26 cellular contexts compared by ENCODE assay signal in genomic region chr12:52587563-52587962, GRCh38. TPM values are rescaled to one million over a fixed set of nuclear protein-coding genes. Genes with fewer than 3 reads are reported as not detected.
DNase-seq lines count a peak whose midpoint lies in the region; FAIRE-seq and TF ChIP-seq lines count a peak whose summit lies in the region.
"Had no signal": no experiment of that assay in that cellular context is flagged by ENCODE, and none has a peak within 500 bp of the region (broad histone marks: within the 10 kb centered on the region; RNA-seq: fewer than 3 reads in every experiment).

No MANE protein-coding gene starts in this region.

- TF ChIP-seq POLR2A in H1 (IDR thresholded peaks at IDR 0.05; ENCODE audit: control extremely low read depth in 1 of 2, low read depth in 2 of 2, low read length in 2 of 2) (no peak), sigmoid colon (IDR thresholded peaks at IDR 0.05) (no peak)

- no peak overlapping the region for H2AFZ ChIP-seq in H1 (ENCODE audit: low read length)

- H3K56ac ChIP-seq in H1 (replicated peaks; ENCODE audit: insufficient read length, low read depth, low read length) = no peak overlapping the region

- 87% methylated on average over 13 of the region's 17 CpGs; no CpG with 5 or more reads in 1 of the 2 experiments for WGBS in H1 (ENCODE audit: extremely low coverage in 1 of 2, insufficient coverage in 1 of 2, insufficient read length in 1 of 2, insufficient replicate concordance in 2 of 2, low coverage in 1 of 2, low lambda C conversion rate in 2 of 2, missing lambda C conversion rate in 1 of 2), 2 experiments
- 86 to 92% methylated on average over 17 of the region's 17 CpGs for WGBS in sigmoid colon, 2 donors

- H3K36me3 ChIP-seq in H1 (ENCODE audit: control insufficient read depth in 2 of 4, insufficient read depth in 4 of 4, low read length in 3 of 4) (no peaks in the 10 kb centered on the region), sigmoid colon (no peaks in the 10 kb centered on the region)
- H3K36me3 ChIP-seq: BE2C, right atrium auricular region, SJSA1, uterus, WERI-Rb-1 had no signal

- H3K27me3 ChIP-seq in H1 (replicated peaks in 1 of 4; ENCODE audit: control insufficient read depth in 3 of 4, extremely low read depth in 1 of 4, insufficient read depth in 3 of 4, low read length in 3 of 4) (no peaks in the 10 kb centered on the region; a peak in 1 of 7 replicates), sigmoid colon (no peaks in the 10 kb centered on the region)
- H3K27me3 ChIP-seq: foreskin keratinocyte, right atrium auricular region, uterus had no signal

- H3K27ac ChIP-seq in H1 (ENCODE audit: low read depth, low read length) (no peak overlapping the region), sigmoid colon (no peak overlapping the region), caudate nucleus (ENCODE audit: low read depth, low read length) (no peak overlapping the region)
- H3K27ac ChIP-seq: A549, foreskin keratinocyte, right atrium auricular region, SJSA1, uterus, WERI-Rb-1 had no signal

- no peak overlapping the region for H3K18ac ChIP-seq in H1 (ENCODE audit: extremely low read depth, low read length)

- H3K9ac ChIP-seq in H1 (replicated peaks in 1 of 4; ENCODE audit: extremely low read depth in 1 of 4, low read depth in 3 of 4, low read length in 3 of 4) = no peak overlapping the region

- no peaks in the 10 kb centered on the region for H4K20me1 ChIP-seq in H1 (replicated peaks in 1 of 2; ENCODE audit: control insufficient read depth in 1 of 2, insufficient read depth in 2 of 2, low read length in 2 of 2)

- no peak overlapping the region for H2BK12ac ChIP-seq in H1 (ENCODE audit: low read depth, low read length)

- POLR2A ChIA-PET in H1 (lab: Charles Lee; ENCODE audit: partially characterized antibody) = no interaction called here

- TF ChIP-seq RAD21 in H1 (IDR thresholded peaks at IDR 0.05 in 1 of 2, conservative IDR thresholded peaks at IDR 0.05 in 1 of 2; ENCODE audit: low read depth in 2 of 2, low read length in 2 of 2) = peak; percentile 24 to 37; a peak in 3 of 4 replicates

- no peaks in the 10 kb centered on the region for H3K79me2 ChIP-seq in H1 (ENCODE audit: control insufficient read depth in 1 of 2, insufficient read depth in 2 of 2, low read length in 2 of 2)

- H3K4ac ChIP-seq in H1 (replicated peaks; ENCODE audit: insufficient read length, low read depth, low read length) = no peak overlapping the region

- TF ChIP-seq CTCF in H1 (IDR thresholded peaks at IDR 0.05; ENCODE audit: control extremely low read depth in 1 of 3, insufficient read depth in 1 of 3, low read depth in 1 of 3, low read length in 3 of 3) (peak; percentile 32 to 44 (median 43); a peak in 3 of 4 replicates), sigmoid colon (IDR thresholded peaks at IDR 0.05) (no peak)

- intact Hi-C loops in sigmoid colon (cut with DNase I) = loop anchor here (10.0 kb wide), 1 partner anchor 433 kb away; no protein-coding TSS in a partner anchor

- no peak overlapping the region for H3K14ac ChIP-seq in H1 (ENCODE audit: insufficient read length)

- no peak overlapping the region for H2BK5ac ChIP-seq in H1 (ENCODE audit: low read depth, low read length)

- peak; percentile 25 for DNase-seq in activated CD8-positive, alpha-beta memory T cell treated with anti-CD3 and anti-CD28 coated beads, Interleukin-2, amount 50 U/mL, for 48 hours
- no peak for DNase-seq in activated CD8-positive, alpha-beta memory T cell treated with anti-CD3 and anti-CD28 coated beads for 24 hours
- DNase-seq in H1 (ENCODE audit: low read depth in 1 of 2, low spot score in 2 of 2) (no peak), sigmoid colon (peak; percentile 53), MV-4-11 (lab: John Stamatoyannopoulos, UW) (no peak), caudate nucleus (lab: John Stamatoyannopoulos, UW) (no peak)
- DNase-seq: activated CD4-positive, alpha-beta T cell treated with anti-CD3 and anti-CD28 coated beads, Interleukin-2, amount 50 U/mL, for 48 hours; activated naive CD4-positive, alpha-beta T cell treated with Interleukin-2 at 50 U/mL for 16 hours; activated T-cell treated with anti-CD3 and anti-CD28 coated beads for 4 hours; amniotic stem cell; BE2C; Calu3; foreskin keratinocyte; NCI-H1092 treated with DMSO at 0.1 percent for 48 hours; NCI-H2081; NCI-H446; uterus; WERI-Rb-1 had no signal

- CTCF ChIA-PET in H1 (lab: Charles Lee; ENCODE audit: partially characterized antibody) = interaction anchor here (0.6 to 23.2 kb wide), 16 partner anchors 9 to 447 kb away, joined by 3 to 502 read pairs (median 4); no protein-coding TSS in a partner anchor

- no peak overlapping the region for H4K91ac ChIP-seq in H1 (replicated peaks; ENCODE audit: insufficient read length, low read length)

- no peak for FAIRE-seq in H1 (lab: Jason Lieb, UNC)
- FAIRE-seq: A549, islet of Langerhans had no signal

- H2AK5ac ChIP-seq in H1 (ENCODE audit: low read depth, low read length) = no peak overlapping the region

- H3K23ac ChIP-seq in H1 (ENCODE audit: insufficient read length) = no peak overlapping the region

- H3K9me3 ChIP-seq in H1 (ENCODE audit: insufficient read depth in 2 of 2, low read depth in 1 of 2, low read length in 1 of 2) (peaks cover 20 to 24% of the 10 kb centered on the region in 2 experiments), sigmoid colon (no peaks in the 10 kb centered on the region)
- H3K9me3 ChIP-seq: A549, BE2C, right atrium auricular region, SJSA1, uterus had no signal

- peak overlapping the region; percentile 69; the same call in 1 of the 2 replicates for H4K8ac ChIP-seq in H1 (ENCODE audit: extremely low read depth, insufficient read depth, low read length)

- H3K4me3 ChIP-seq in H1 (ENCODE audit: extremely low read depth in 1 of 4, insufficient read depth in 2 of 4, low read depth in 3 of 4, low read length in 4 of 4) (no peak overlapping the region), sigmoid colon (no peak overlapping the region)
- H3K4me3 ChIP-seq: A549, right atrium auricular region, SJSA1, uterus had no signal

- no peak overlapping the region for H2BK20ac ChIP-seq in H1 (ENCODE audit: low read length)

- TF ChIP-seq EP300 in H1 (IDR thresholded peaks at IDR 0.05; ENCODE audit: borderline replicate concordance in 1 of 2, low read depth in 2 of 2, low read length in 2 of 2) (no peak), sigmoid colon (IDR thresholded peaks at IDR 0.05) (no peak)

- H2BK15ac ChIP-seq in H1 (ENCODE audit: low read length) = no peak overlapping the region

- no peaks in the 10 kb centered on the region for H3K79me1 ChIP-seq in H1 (ENCODE audit: low read depth, low read length)

- no peak overlapping the region for H4K5ac ChIP-seq in H1 (ENCODE audit: insufficient read length, low read depth, low read length)

- no peak overlapping the region for H3K4me2 ChIP-seq in H1 (ENCODE audit: insufficient read depth in 1 of 2, low read depth in 2 of 2, low read length in 2 of 2)
- H3K4me2 ChIP-seq: A549 had no signal

- H3K4me1 ChIP-seq in H1 (replicated peaks in 1 of 4; ENCODE audit: control insufficient read depth in 3 of 4, insufficient read depth in 4 of 4, low read length in 3 of 4) (no peaks in the 10 kb centered on the region), sigmoid colon (no peaks in the 10 kb centered on the region)
- H3K4me1 ChIP-seq: BE2C, right atrium auricular region, SJSA1, uterus had no signal

- no peak overlapping the region for H2BK120ac ChIP-seq in H1 (replicated peaks; ENCODE audit: low read depth, low read length)

- H3K23me2 ChIP-seq in H1 (ENCODE audit: low read depth, low read length) = no peaks in the 10 kb centered on the region

RNA-seq across cellular contexts. Expression of gene KRT72, which starts 13.7 kb away (rescaled TPM):
- total RNA-seq in H1 (2021; fragmentation: NEBNext Ultra II Directional; extraction: Animal tissue kit (Norgen Biotek cat#: 25700)) = not detected in 2 replicates
- polyA plus RNA-seq in H1 (2011; rRNA removed) (not detected in 2 replicates), sigmoid colon (under 1 TPM in 1 of 3 donors, not detected in 2; 0.79 TPM)
- polyA plus RNA-seq in H1 (2011; cell fraction: cytosol; rRNA removed) = not detected
- not detected for polyA plus RNA-seq in H1 (2011; cell fraction: nucleus; rRNA removed)
- not detected in 4 replicates for polyA plus RNA-seq in H1 (2012, experiment 1 of 2)
- not detected for polyA plus RNA-seq in H1 (2012, experiment 2 of 2)
- not detected for polyA plus RNA-seq in H1 (2013, experiment 1 of 2)
- polyA plus RNA-seq in H1 (2013, experiment 2 of 2) = not detected
- polyA minus RNA-seq in H1 (2011; rRNA and poly(A)+ RNA removed) = not detected in 2 replicates
- not detected for polyA minus RNA-seq in H1 (2011; cell fraction: cytosol; rRNA and poly(A)+ RNA removed)
- polyA minus RNA-seq in H1 (2011; cell fraction: nucleus; rRNA and poly(A)+ RNA removed) = not detected
- not detected for total RNA-seq in sigmoid colon
- total RNA-seq: Calu3, epithelial cell of proximal tubule, foreskin keratinocyte, lung microvascular endothelial cell, osteoblast, right atrium auricular region, SJSA1, subcutaneous adipose tissue had no signal
- polyA plus RNA-seq: A549, foreskin keratinocyte had no signal

RNA-seq across cellular contexts. Expression of gene KRT74, which starts 13.9 kb away (rescaled TPM):
- not detected in 2 replicates for total RNA-seq in H1 (2021; fragmentation: NEBNext Ultra II Directional; extraction: Animal tissue kit (Norgen Biotek cat#: 25700))
- not detected in 2 replicates for polyA plus RNA-seq in H1 (2011; rRNA removed)
- not detected for polyA plus RNA-seq in H1 (2011; cell fraction: cytosol; rRNA removed)
- polyA plus RNA-seq in H1 (2011; cell fraction: nucleus; rRNA removed) = not detected
- not detected in 4 replicates for polyA plus RNA-seq in H1 (2012, experiment 1 of 2)
- not detected for polyA plus RNA-seq in H1 (2012, experiment 2 of 2)
- not detected for polyA plus RNA-seq in H1 (2013, experiment 1 of 2)
- polyA plus RNA-seq in H1 (2013, experiment 2 of 2) = not detected
- polyA minus RNA-seq in H1 (2011; rRNA and poly(A)+ RNA removed) = not detected in 2 replicates
- not detected for polyA minus RNA-seq in H1 (2011; cell fraction: cytosol; rRNA and poly(A)+ RNA removed)
- not detected for polyA minus RNA-seq in H1 (2011; cell fraction: nucleus; rRNA and poly(A)+ RNA removed)
- total RNA-seq in sigmoid colon = not detected
- not detected for polyA plus RNA-seq in sigmoid colon
- total RNA-seq: Calu3, epithelial cell of proximal tubule, foreskin keratinocyte, lung microvascular endothelial cell, osteoblast, SJSA1, subcutaneous adipose tissue, uterus had no signal
- polyA plus RNA-seq: A549 had no signal

RNA-seq across cellular contexts. Expression of gene KRT73, which starts 30.8 kb away (rescaled TPM):
- total RNA-seq in H1 (2021; fragmentation: NEBNext Ultra II Directional; extraction: Animal tissue kit (Norgen Biotek cat#: 25700)) = not detected in 2 replicates
- polyA plus RNA-seq in H1 (2011; rRNA removed) (not detected in 2 replicates), sigmoid colon (under 1 TPM in 1 of 3 donors, not detected in 2; 0.73 TPM)
- not detected for polyA plus RNA-seq in H1 (2011; cell fraction: cytosol; rRNA removed)
- polyA plus RNA-seq in H1 (2011; cell fraction: nucleus; rRNA removed) = not detected
- not detected in 4 replicates for polyA plus RNA-seq in H1 (2012, experiment 1 of 2)
- not detected for polyA plus RNA-seq in H1 (2012, experiment 2 of 2)
- not detected for polyA plus RNA-seq in H1 (2013, experiment 1 of 2)
- polyA plus RNA-seq in H1 (2013, experiment 2 of 2) = not detected
- not detected in 2 replicates for polyA minus RNA-seq in H1 (2011; rRNA and poly(A)+ RNA removed)
- not detected for polyA minus RNA-seq in H1 (2011; cell fraction: cytosol; rRNA and poly(A)+ RNA removed)
- not detected for polyA minus RNA-seq in H1 (2011; cell fraction: nucleus; rRNA and poly(A)+ RNA removed)
- not detected for total RNA-seq in sigmoid colon
- total RNA-seq: Calu3, epithelial cell of proximal tubule, foreskin keratinocyte, lung microvascular endothelial cell, osteoblast, right atrium auricular region, SJSA1, subcutaneous adipose tissue, uterus had no signal
- polyA plus RNA-seq: A549, foreskin keratinocyte had no signal

RNA-seq across cellular contexts. Expression of gene KRT71, which starts 34.6 kb away (rescaled TPM):
- not detected in 2 replicates for total RNA-seq in H1 (2021; fragmentation: NEBNext Ultra II Directional; extraction: Animal tissue kit (Norgen Biotek cat#: 25700))
- polyA plus RNA-seq in H1 (2011; rRNA removed) (not detected in 2 replicates), sigmoid colon (not detected)
- polyA plus RNA-seq in H1 (2011; cell fraction: cytosol; rRNA removed) = not detected
- polyA plus RNA-seq in H1 (2011; cell fraction: nucleus; rRNA removed) = not detected
- polyA plus RNA-seq in H1 (2012, experiment 1 of 2) = not detected in 4 replicates
- not detected for polyA plus RNA-seq in H1 (2012, experiment 2 of 2)
- polyA plus RNA-seq in H1 (2013, experiment 1 of 2) = not detected
- polyA plus RNA-seq in H1 (2013, experiment 2 of 2) = not detected
- not detected in 2 replicates for polyA minus RNA-seq in H1 (2011; rRNA and poly(A)+ RNA removed)
- not detected for polyA minus RNA-seq in H1 (2011; cell fraction: cytosol; rRNA and poly(A)+ RNA removed)
- not detected for polyA minus RNA-seq in H1 (2011; cell fraction: nucleus; rRNA and poly(A)+ RNA removed)
- total RNA-seq in sigmoid colon = not detected
- total RNA-seq: Calu3, epithelial cell of proximal tubule, foreskin keratinocyte, lung microvascular endothelial cell, osteoblast, right atrium auricular region, SJSA1, subcutaneous adipose tissue, uterus had no signal
- polyA plus RNA-seq: A549, foreskin keratinocyte had no signal

Comparison
In these comparisons a context has a peak if more than half of its experiments do, and no peak if none do; other contexts are left out.
1. DNase-seq: peak in activated CD8-positive, alpha-beta memory T cell treated with anti-CD3 and anti-CD28 coated beads, Interleukin-2, amount 50 U/mL, for 48 hours (single experiment) and sigmoid colon (single experiment); none in activated CD8-positive, alpha-beta memory T cell treated with anti-CD3 and anti-CD28 coated beads for 24 hours (single experiment), H1 (0 of 2), MV-4-11 (single experiment) and caudate nucleus (0 of 61).
2. CTCF ChIP-seq: peak in H1 (3 of 3); none in sigmoid colon (0 of 4).